In genomic region chr9:71306134-71306533, GRCh38 we compare ENCODE assay signal across 18 cellular contexts.
DNase-seq lines count a peak whose midpoint lies in the region; ATAC-seq and TF ChIP-seq lines count a peak whose summit lies in the region.
"Had no signal": no experiment of that assay in that cellular context is flagged by ENCODE, and none has a peak within 500 bp of the region (broad histone marks: within the 10 kb centered on the region; RNA-seq: fewer than 3 reads in every experiment).

No MANE protein-coding gene starts in this region.

- no peak overlapping the region for H3K27ac Mint-ChIP-seq in endodermal cell
- H3K27ac Mint-ChIP-seq: mesothelial cell of epicardium had no signal

- H3K4me1 ChIP-seq in endodermal cell (ENCODE audit: control insufficient read depth, insufficient read depth, low read length), result no peaks in the 10 kb centered on the region
- H3K4me1 ChIP-seq: uterus had no signal

- H3K4me3 Mint-ChIP-seq in endodermal cell, result no peak overlapping the region
- H3K4me3 Mint-ChIP-seq: mesothelial cell of epicardium, neural crest cell had no signal

- H3K27me3 ChIP-seq in endodermal cell (ENCODE audit: control insufficient read depth, insufficient read depth, low read length, poor library complexity, severe bottlenecking), result no peaks in the 10 kb centered on the region
- H3K27me3 ChIP-seq: BLaER1 treated with 17β-estradiol and CSF1 and Interleukin-3, amounts not matched to agents 10 nM and 100 nM; uterus had no signal

- H3K4me3 ChIP-seq in endodermal cell (ENCODE audit: low read length), result no peak overlapping the region
- H3K4me3 ChIP-seq: BLaER1 treated with 17β-estradiol and CSF1 and Interleukin-3, amounts not matched to agents 10 nM and 100 nM; uterus had no signal

- TF ChIP-seq CTCF in GM10266 (IDR thresholded peaks at IDR 0.05; ENCODE audit: control insufficient read depth, insufficient read depth, low read depth, missing control alignments) (no peak), endodermal cell (conservative IDR thresholded peaks at IDR 0.05) (no peak)

- H3K27ac ChIP-seq in endodermal cell (ENCODE audit: low read depth, low read length), result no peak overlapping the region
- H3K27ac ChIP-seq: BLaER1 treated with 17β-estradiol and CSF1 and Interleukin-3, amounts not matched to agents 10 nM and 100 nM; uterus had no signal

- WGBS in endodermal cell (ENCODE audit: insufficient coverage in 1 of 2, insufficient read length in 1 of 2), 2 experiments, result 92 to 93% methylated on average over 3 of the region's 3 CpGs

- H3K27me3 Mint-ChIP-seq in endodermal cell (ENCODE audit: insufficient read depth), result no peaks in the 10 kb centered on the region

- DNase-seq in GM10266 (ENCODE audit: extremely low spot score) (peak; percentile 12), endodermal cell (no peak), COLO668 (lab: John Stamatoyannopoulos, UW; ENCODE audit: unreplicated experiment) (no peak), NCI-H226 (no peak)
- no peak for DNase-seq in activated CD4-positive, CD25-positive, alpha-beta regulatory T cell (lab: John Stamatoyannopoulos, UW)
- DNase-seq: activated gamma-delta T cell treated with Interleukin-2 at 50 U/mL for 16 hours, anterior cingulate cortex, NCI-H187 treated with DMSO at 0.1 percent for 48 hours, NCI-H510A treated with DMSO at 0.1 percent for 48 hours, SIG-M5, uterus had no signal

- no peaks in the 10 kb centered on the region for H3K9me3 ChIP-seq in endodermal cell (ENCODE audit: control insufficient read depth, low read length)
- H3K9me3 ChIP-seq: BLaER1 treated with 17β-estradiol and CSF1 and Interleukin-3, amounts not matched to agents 10 nM and 100 nM; uterus had no signal

- no peaks in the 10 kb centered on the region for H3K36me3 Mint-ChIP-seq in endodermal cell (ENCODE audit: low read depth)
- H3K36me3 Mint-ChIP-seq: mesothelial cell of epicardium had no signal

- H3K9me3 Mint-ChIP-seq in endodermal cell, result no peaks in the 10 kb centered on the region
- H3K9me3 Mint-ChIP-seq: mesothelial cell of epicardium, neural crest cell had no signal

- no peaks in the 10 kb centered on the region for H3K36me3 ChIP-seq in endodermal cell (ENCODE audit: control insufficient read depth, insufficient read depth, low read length)
- H3K36me3 ChIP-seq: BLaER1 treated with 17β-estradiol and CSF1 and Interleukin-3, amounts not matched to agents 10 nM and 100 nM; uterus had no signal

- ATAC-seq in GM19035 (IDR thresholded peaks at IDR 0.05; ENCODE audit: unreplicated experiment) (peak; percentile 60), HG02588 (IDR thresholded peaks at IDR 0.05; ENCODE audit: unreplicated experiment) (peak; percentile 69), HG03095 (IDR thresholded peaks at IDR 0.05; ENCODE audit: unreplicated experiment) (peak; percentile 57)
- ATAC-seq: HepG2 had no signal

- H3K4me1 Mint-ChIP-seq in endodermal cell, result peaks cover 3% of the 10 kb centered on the region
- H3K4me1 Mint-ChIP-seq: mesothelial cell of epicardium, neural crest cell had no signal

- no peak overlapping the region for H3K9ac ChIP-seq in endodermal cell (ENCODE audit: extremely low read depth, low read length, poor library complexity, severe bottlenecking)
- H3K9ac ChIP-seq: BLaER1 treated with 17β-estradiol and CSF1 and Interleukin-3, amounts not matched to agents 10 nM and 100 nM had no signal
